Comparison of ENCODE assay signal across 16 cellular contexts in genomic region chr5:177256296-177256695, GRCh38. TPM values are rescaled to one million over a fixed set of nuclear protein-coding genes. Genes with fewer than 3 reads are reported as not detected.
DNase-seq lines count a peak whose midpoint lies in the region; ATAC-seq and TF ChIP-seq lines count a peak whose summit lies in the region.
"Had no signal": no experiment of that assay in that cellular context is flagged by ENCODE, and none has a peak within 500 bp of the region (broad histone marks: within the 10 kb centered on the region; RNA-seq: fewer than 3 reads in every experiment).

No MANE protein-coding gene starts in this region.

- H3K9me3 ChIP-seq in lower lobe of right lung (no peaks in the 10 kb centered on the region), Peyer's patch (no peaks in the 10 kb centered on the region)
- H3K9me3 ChIP-seq: heart left ventricle, thoracic aorta had no signal

- TF ChIP-seq POLR2A in Peyer's patch (IDR thresholded peaks at IDR 0.05) = no peak

- peaks cover 32% of the 10 kb centered on the region for H3F3A ChIP-seq in GM23338 (replicated peaks; ENCODE audit: low read depth)

- H3K4me1 ChIP-seq in GM23338 (ENCODE audit: insufficient read depth) = 0 out of 2 replicates have a peak, but pooled peaks cover 5% of the 10 kb centered on the region
- H3K4me1 ChIP-seq in lower lobe of right lung = no peaks in the 10 kb centered on the region
- no peaks in the 10 kb centered on the region for H3K4me1 ChIP-seq in Peyer's patch

- TF ChIP-seq CTCF in GM23338 (conservative IDR thresholded peaks at IDR 0.05; ENCODE audit: low read depth in 2 of 2) (no peak), lower lobe of right lung (IDR thresholded peaks at IDR 0.05) (no peak), Peyer's patch (IDR thresholded peaks at IDR 0.05) (no peak)

- no peak overlapping the region for H2AFZ ChIP-seq in GM23338

- no peaks in the 10 kb centered on the region for H3K9me2 ChIP-seq in GM23338 (ENCODE audit: insufficient read depth)

- no peak overlapping the region for H3K27ac Mint-ChIP-seq in GM23338
- peak overlapping the region; percentile 20 for H3K27ac Mint-ChIP-seq in activated T-helper 1 cell treated with anti-CD3 and anti-CD28 coated beads, Interleukin-12 subunit alpha, Interleukin-12 subunit beta, Interleukin-2, Interleukin-4 antibody, amounts not matched to agents 30 ng/mL and 10 ng/mL and 1 ng/mL, durations not matched to agents 14 hours and 24 hours and 36 hours

- H3K36me3 ChIP-seq in GM23338 (ENCODE audit: insufficient read depth) (peaks cover 61% of the 10 kb centered on the region), lower lobe of right lung (peaks cover 97% of the 10 kb centered on the region), Peyer's patch (peaks cover 0 to 95% (median 3%) of the 10 kb centered on the region in 3 donors)

- peaks cover 3% of the 10 kb centered on the region for H3K27me3 Mint-ChIP-seq in GM23338 (ENCODE audit: insufficient read depth, low read depth, poor library complexity)
- H3K27me3 Mint-ChIP-seq in activated T-helper 1 cell treated with anti-CD3 and anti-CD28 coated beads, Interleukin-12 subunit alpha, Interleukin-12 subunit beta, Interleukin-2, Interleukin-4 antibody, amounts not matched to agents 30 ng/mL and 10 ng/mL and 1 ng/mL, durations not matched to agents 14 hours and 24 hours and 36 hours (ENCODE audit: insufficient read depth) = no peaks in the 10 kb centered on the region
- H3K27me3 Mint-ChIP-seq: CD4-positive, alpha-beta memory T cell had no signal

- H3K9me3 Mint-ChIP-seq in GM23338 = no peaks in the 10 kb centered on the region
- H3K9me3 Mint-ChIP-seq in activated T-helper 1 cell treated with anti-CD3 and anti-CD28 coated beads, Interleukin-12 subunit alpha, Interleukin-12 subunit beta, Interleukin-2, Interleukin-4 antibody, amounts not matched to agents 30 ng/mL and 10 ng/mL and 1 ng/mL, durations not matched to agents 14 hours and 24 hours and 36 hours = no peaks in the 10 kb centered on the region
- H3K9me3 Mint-ChIP-seq: CD4-positive, alpha-beta memory T cell had no signal

- intact Hi-C loops in activated T-helper 1 cell treated with anti-CD3 and anti-CD28 coated beads, Interleukin-12 subunit alpha, Interleukin-12 subunit beta, Interleukin-2, Interleukin-4 antibody, amounts not matched to agents 30 ng/mL and 10 ng/mL and 1 ng/mL, durations not matched to agents 14 hours and 24 hours and 36 hours (cut with micrococcal nuclease) = no loop called here
- intact Hi-C loops in lower lobe of right lung (cut with DNase I) = no loop called here
- intact Hi-C loops in posterior cingulate gyrus (cut with DNase I) = no loop called here

- no peak for ATAC-seq in GM23338
- peak; percentile 71 to 76 for ATAC-seq in lower lobe of right lung
- ATAC-seq: heart left ventricle had no signal

- H3K27ac ChIP-seq in GM23338 (ENCODE audit: low read depth) (peak overlapping the region; percentile 75; the same call in 1 of the 2 replicates), lower lobe of right lung (no peak overlapping the region), Peyer's patch (no peak overlapping the region)
- H3K27ac ChIP-seq: heart left ventricle, thoracic aorta had no signal

- peaks cover 41% of the 10 kb centered on the region for H4K20me1 ChIP-seq in GM23338 (replicated peaks; ENCODE audit: insufficient read depth)

- H3K27me3 ChIP-seq in GM23338 (ENCODE audit: insufficient read depth) = no peaks in the 10 kb centered on the region
- H3K27me3 ChIP-seq in lower lobe of right lung (ENCODE audit: low read depth) = no peaks in the 10 kb centered on the region
- no peaks in the 10 kb centered on the region for H3K27me3 ChIP-seq in Peyer's patch
- H3K27me3 ChIP-seq: heart left ventricle had no signal

- peaks cover 34% of the 10 kb centered on the region; the same call in 1 of the 2 replicates for H3K79me2 ChIP-seq in GM23338 (replicated peaks; ENCODE audit: insufficient read depth)

- H3K4me1 Mint-ChIP-seq in GM23338 = no peaks in the 10 kb centered on the region
- peaks cover 12% of the 10 kb centered on the region for H3K4me1 Mint-ChIP-seq in activated T-helper 1 cell treated with anti-CD3 and anti-CD28 coated beads, Interleukin-12 subunit alpha, Interleukin-12 subunit beta, Interleukin-2, Interleukin-4 antibody, amounts not matched to agents 30 ng/mL and 10 ng/mL and 1 ng/mL, durations not matched to agents 14 hours and 24 hours and 36 hours (ENCODE audit: low read depth)

- H3K4me2 ChIP-seq in GM23338 = no peak overlapping the region

- peak; percentile 0 for DNase-seq in DMS79 treated with DMSO at 0.1 percent for 48 hours (lab: John Stamatoyannopoulos, UW)
- DNase-seq in DMS79 (lab: John Stamatoyannopoulos, UW) = no peak
- DNase-seq in GM23338 (ENCODE audit: low spot score) = no peak
- DNase-seq in activated T-helper 1 cell treated with anti-CD3 and anti-CD28 coated beads, Interleukin-12 subunit alpha, Interleukin-12 subunit beta, Interleukin-2, Interleukin-4 antibody, amounts not matched to agents 30 ng/mL and 10 ng/mL and 1 ng/mL, durations not matched to agents 14 hours and 24 hours and 36 hours (ENCODE audit: low spot score) = no peak
- peak; percentile 63 for DNase-seq in lower lobe of right lung
- DNase-seq in Peyer's patch = no peak
- no peak for DNase-seq in posterior cingulate gyrus
- DNase-seq in globus pallidus (ENCODE audit: low spot score) = no peak
- DNase-seq: activated CD4-positive, CD25-positive, alpha-beta regulatory T cell; activated CD8-positive, alpha-beta memory T cell treated with anti-CD3 and anti-CD28 coated beads, Interleukin-2, amount 50 U/mL, for 48 hours; CD4-positive, alpha-beta memory T cell; heart left ventricle; NCI-H1436 treated with DMSO at 0.1 percent for 48 hours; NCI-H526; T-helper 1 cell had no signal

- no peak overlapping the region for H3K4me3 Mint-ChIP-seq in GM23338
- H3K4me3 Mint-ChIP-seq in activated T-helper 1 cell treated with anti-CD3 and anti-CD28 coated beads, Interleukin-12 subunit alpha, Interleukin-12 subunit beta, Interleukin-2, Interleukin-4 antibody, amounts not matched to agents 30 ng/mL and 10 ng/mL and 1 ng/mL, durations not matched to agents 14 hours and 24 hours and 36 hours = no peak overlapping the region
- H3K4me3 Mint-ChIP-seq: CD4-positive, alpha-beta memory T cell had no signal

- H3K4me3 ChIP-seq in GM23338 (no peak overlapping the region), lower lobe of right lung (no peak overlapping the region), Peyer's patch (no peak overlapping the region)
- H3K4me3 ChIP-seq: heart left ventricle, thoracic aorta had no signal

- H3K36me3 Mint-ChIP-seq in GM23338 (ENCODE audit: low read depth) = peaks cover 96% of the 10 kb centered on the region
- peaks cover 48% of the 10 kb centered on the region for H3K36me3 Mint-ChIP-seq in activated T-helper 1 cell treated with anti-CD3 and anti-CD28 coated beads, Interleukin-12 subunit alpha, Interleukin-12 subunit beta, Interleukin-2, Interleukin-4 antibody, amounts not matched to agents 30 ng/mL and 10 ng/mL and 1 ng/mL, durations not matched to agents 14 hours and 24 hours and 36 hours (ENCODE audit: low read depth)

TF ChIP-seq in GM23338, 12 proteins besides CTCF, POLR2A, EP300 and RAD21 (continues in another document):
- TF ChIP-seq EZH2 (IDR thresholded peaks at IDR 0.05; ENCODE audit: low read depth, unreplicated experiment) = no peak

RNA-seq across cellular contexts. Expression of gene RAB24, which starts 47.2 kb away (rescaled TPM):
- total RNA-seq in GM23338 (2014; rRNA removed; shearing (Covaris generic)) = 24.8 and 27.1 TPM in 2 replicates
- polyA plus RNA-seq in GM23338 (2016; fragmentation: Nextera tagmentation; extraction: Ambion mirVana) = 26.1 and 27.7 TPM in 2 replicates
- total RNA-seq in activated T-helper 1 cell treated with anti-CD3 and anti-CD28 coated beads, Interleukin-12 subunit alpha, Interleukin-12 subunit beta, Interleukin-2, Interleukin-4 antibody, amounts not matched to agents 30 ng/mL and 10 ng/mL and 1 ng/mL, durations not matched to agents 14 hours and 24 hours and 36 hours = 19.7 and 22.4 TPM in 2 replicates
- 41.6 TPM for total RNA-seq in lower lobe of right lung
- total RNA-seq in Peyer's patch = 10 to 100 TPM; 37.0 to 58.6 (median 46.3) TPM

RNA-seq across cellular contexts. Expression of gene PRELID1, which starts 47.3 kb away (rescaled TPM):
- 271 and 328 TPM in 2 replicates for total RNA-seq in GM23338 (2014; rRNA removed; shearing (Covaris generic))
- polyA plus RNA-seq in GM23338 (2016; fragmentation: Nextera tagmentation; extraction: Ambion mirVana) = 349 and 359 TPM in 2 replicates
- 239 and 250 TPM in 2 replicates for total RNA-seq in activated T-helper 1 cell treated with anti-CD3 and anti-CD28 coated beads, Interleukin-12 subunit alpha, Interleukin-12 subunit beta, Interleukin-2, Interleukin-4 antibody, amounts not matched to agents 30 ng/mL and 10 ng/mL and 1 ng/mL, durations not matched to agents 14 hours and 24 hours and 36 hours
- total RNA-seq in lower lobe of right lung (101 TPM), Peyer's patch (100 to 1,000 TPM in 3 of 4 donors, 10 to 100 TPM in 1; 55.3 to 215 (median 132) TPM)

RNA-seq across cellular contexts. Expression of gene MXD3, which starts 55.4 kb away (rescaled TPM):
- 11.6 and 13.0 TPM in 2 replicates for total RNA-seq in GM23338 (2014; rRNA removed; shearing (Covaris generic))
- polyA plus RNA-seq in GM23338 (2016; fragmentation: Nextera tagmentation; extraction: Ambion mirVana) = 8.4 and 9.9 TPM in 2 replicates
- total RNA-seq in activated T-helper 1 cell treated with anti-CD3 and anti-CD28 coated beads, Interleukin-12 subunit alpha, Interleukin-12 subunit beta, Interleukin-2, Interleukin-4 antibody, amounts not matched to agents 30 ng/mL and 10 ng/mL and 1 ng/mL, durations not matched to agents 14 hours and 24 hours and 36 hours = 9.6 and 11.8 TPM in 2 replicates
- total RNA-seq in lower lobe of right lung (10.8 TPM), Peyer's patch (10 to 100 TPM in 3 of 4 donors, 1 to 10 TPM in 1; 6.8 to 25.8 (median 18.5) TPM)

Comparison
In these comparisons a context has a peak if more than half of its experiments do, and no peak if none do; other contexts are left out.
1. DNase-seq: peak in DMS79 treated with DMSO at 0.1 percent for 48 hours (single experiment) and lower lobe of right lung (single experiment); none in DMS79 (single experiment), GM23338 (single experiment), activated T-helper 1 cell treated with anti-CD3 and anti-CD28 coated beads, Interleukin-12 subunit alpha, Interleukin-12 subunit beta, Interleukin-2, Interleukin-4 antibody, amounts not matched to agents 30 ng/mL and 10 ng/mL and 1 ng/mL, durations not matched to agents 14 hours and 24 hours and 36 hours (single experiment), Peyer's patch (0 of 3), posterior cingulate gyrus (0 of 10) and globus pallidus (single experiment).